ENCODE assay signal across 2 cellular contexts in genomic region chr9:21413089-21414023, GRCh38.
TF ChIP-seq lines count a peak whose summit lies in the region.

No MANE protein-coding gene starts in this region.

TF ChIP-seq in GM23338, 12 proteins besides CTCF, POLR2A, EP300 and RAD21 (continued from another document):
- TF ChIP-seq ZNF462 (CRISPR knock-in tag; IDR thresholded peaks at IDR 0.05) (no peak), POLR2AphosphoS5 (IDR thresholded peaks at IDR 0.05; ENCODE audit: low read depth) (no peak), EZH2phosphoT487 (IDR thresholded peaks at IDR 0.05; ENCODE audit: unreplicated experiment) (no peak)
- TF ChIP-seq, protein P1, sequence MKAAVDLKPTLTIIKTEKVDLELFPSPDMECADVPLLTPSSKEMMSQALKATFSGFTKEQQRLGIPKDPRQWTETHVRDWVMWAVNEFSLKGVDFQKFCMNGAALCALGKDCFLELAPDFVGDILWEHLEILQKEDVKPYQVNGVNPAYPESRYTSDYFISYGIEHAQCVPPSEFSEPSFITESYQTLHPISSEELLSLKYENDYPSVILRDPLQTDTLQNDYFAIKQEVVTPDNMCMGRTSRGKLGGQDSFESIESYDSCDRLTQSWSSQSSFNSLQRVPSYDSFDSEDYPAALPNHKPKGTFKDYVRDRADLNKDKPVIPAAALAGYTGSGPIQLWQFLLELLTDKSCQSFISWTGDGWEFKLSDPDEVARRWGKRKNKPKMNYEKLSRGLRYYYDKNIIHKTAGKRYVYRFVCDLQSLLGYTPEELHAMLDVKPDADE (IDR thresholded peaks at IDR 0.05) = no peak
TF ChIP-seq in GM23338: peak in this region for 0.

TF ChIP-seq in WTC11, 78 proteins besides CTCF, POLR2A, EP300 and RAD21 (continued from another document):
- TF ChIP-seq, protein P2, sequence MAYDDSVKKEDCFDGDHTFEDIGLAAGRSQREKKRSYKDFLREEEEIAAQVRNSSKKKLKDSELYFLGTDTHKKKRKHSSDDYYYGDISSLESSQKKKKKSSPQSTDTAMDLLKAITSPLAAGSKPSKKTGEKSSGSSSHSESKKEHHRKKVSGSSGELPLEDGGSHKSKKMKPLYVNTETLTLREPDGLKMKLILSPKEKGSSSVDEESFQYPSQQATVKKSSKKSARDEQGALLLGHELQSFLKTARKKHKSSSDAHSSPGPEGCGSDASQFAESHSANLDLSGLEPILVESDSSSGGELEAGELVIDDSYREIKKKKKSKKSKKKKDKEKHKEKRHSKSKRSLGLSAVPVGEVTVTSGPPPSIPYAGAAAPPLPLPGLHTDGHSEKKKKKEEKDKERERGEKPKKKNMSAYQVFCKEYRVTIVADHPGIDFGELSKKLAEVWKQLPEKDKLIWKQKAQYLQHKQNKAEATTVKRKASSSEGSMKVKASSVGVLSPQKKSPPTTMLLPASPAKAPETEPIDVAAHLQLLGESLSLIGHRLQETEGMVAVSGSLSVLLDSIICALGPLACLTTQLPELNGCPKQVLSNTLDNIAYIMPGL (CRISPR knock-in tag; IDR thresholded peaks at IDR 0.05) = no peak
- TF ChIP-seq FOXJ3 (CRISPR knock-in tag; IDR thresholded peaks at IDR 0.05; ENCODE audit: borderline replicate concordance) (no peak), IRF1 (CRISPR knock-in tag; IDR thresholded peaks at IDR 0.05) (no peak), SMAD4 (CRISPR knock-in tag; IDR thresholded peaks at IDR 0.05) (no peak), ZNF317 (CRISPR knock-in tag; IDR thresholded peaks at IDR 0.05; ENCODE audit: borderline replicate concordance, low read depth) (no peak), JUN (CRISPR knock-in tag; IDR thresholded peaks at IDR 0.05) (no peak), ELF4 (CRISPR knock-in tag; IDR thresholded peaks at IDR 0.05; ENCODE audit: low read depth) (no peak), GTF2I (CRISPR knock-in tag; conservative IDR thresholded peaks at IDR 0.05) (no peak), ETV6 (CRISPR knock-in tag; IDR thresholded peaks at IDR 0.05) (no peak)
TF ChIP-seq in WTC11: peak in this region for 0.
